In genomic region chr6:75493400-75494064, GRCh38 we compare ENCODE assay signal across 1 cellular context.
TF ChIP-seq lines count a peak whose summit lies in the region.

Gene FILIP1, minus strand, starts transcription at chr6:75493800. Its CDS starts 78,828 bp downstream, at chr6:75414972.

TF ChIP-seq in GM12878, 131 proteins besides CTCF, POLR2A, EP300 and RAD21 (continued from another document):
- TF ChIP-seq, protein P1, sequence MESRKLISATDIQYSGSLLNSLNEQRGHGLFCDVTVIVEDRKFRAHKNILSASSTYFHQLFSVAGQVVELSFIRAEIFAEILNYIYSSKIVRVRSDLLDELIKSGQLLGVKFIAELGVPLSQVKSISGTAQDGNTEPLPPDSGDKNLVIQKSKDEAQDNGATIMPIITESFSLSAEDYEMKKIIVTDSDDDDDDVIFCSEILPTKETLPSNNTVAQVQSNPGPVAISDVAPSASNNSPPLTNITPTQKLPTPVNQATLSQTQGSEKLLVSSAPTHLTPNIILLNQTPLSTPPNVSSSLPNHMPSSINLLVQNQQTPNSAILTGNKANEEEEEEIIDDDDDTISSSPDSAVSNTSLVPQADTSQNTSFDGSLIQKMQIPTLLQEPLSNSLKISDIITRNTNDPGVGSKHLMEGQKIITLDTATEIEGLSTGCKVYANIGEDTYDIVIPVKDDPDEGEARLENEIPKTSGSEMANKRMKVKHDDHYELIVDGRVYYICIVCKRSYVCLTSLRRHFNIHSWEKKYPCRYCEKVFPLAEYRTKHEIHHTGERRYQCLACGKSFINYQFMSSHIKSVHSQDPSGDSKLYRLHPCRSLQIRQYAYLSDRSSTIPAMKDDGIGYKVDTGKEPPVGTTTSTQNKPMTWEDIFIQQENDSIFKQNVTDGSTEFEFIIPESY (IDR thresholded peaks at IDR 0.05), result no peak
